In the genomic region with DNA sequence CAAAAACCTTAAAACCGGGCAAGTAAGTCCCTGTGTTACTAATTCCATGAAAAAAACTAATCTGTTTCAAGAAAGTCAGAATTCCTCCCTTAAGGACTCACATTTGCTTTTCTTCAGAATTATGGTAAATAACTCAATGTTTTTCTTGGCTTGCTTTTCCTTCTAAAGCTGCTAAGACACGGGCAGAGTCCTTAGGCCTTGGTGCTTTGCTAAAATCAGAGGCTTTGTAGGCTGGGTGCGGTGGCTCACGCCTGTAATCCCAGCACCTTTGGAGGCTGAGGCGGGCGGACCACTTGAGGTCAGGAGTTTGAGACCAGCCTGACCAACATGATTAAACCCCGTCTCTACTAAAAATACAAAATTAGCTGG, we compare ENCODE assay signal across 11 cellular contexts. TPM values are rescaled to one million over a fixed set of nuclear protein-coding genes. Genes with fewer than 3 reads are reported as not detected.
DNase-seq lines count a peak whose midpoint lies in the region; TF ChIP-seq lines count a peak whose summit lies in the region.
"Had no signal": no experiment of that assay in that cellular context is flagged by ENCODE, and none has a peak within 500 bp of the region (broad histone marks: within the 10 kb centered on the region; RNA-seq: fewer than 3 reads in every experiment).

No MANE protein-coding gene starts in this region.

- no peak for TF ChIP-seq CTCF in fibroblast of lung (conservative IDR thresholded peaks at IDR 0.05 in 1 of 2, IDR thresholded peaks at IDR 0.05 in 1 of 2; ENCODE audit: low read depth in 1 of 2, low read length in 2 of 2)
- TF ChIP-seq CTCF in tibial artery (IDR thresholded peaks at IDR 0.05) = no peak

- H2AFZ ChIP-seq in fibroblast of lung (ENCODE audit: low read length) (no peak overlapping the region), GM23248 (no peak overlapping the region)

- WGBS in GM23248 (ENCODE audit: low coverage in 1 of 2, low lambda C conversion rate in 2 of 2, missing lambda C conversion rate in 2 of 2), 2 experiments = 94 to 99% methylated on average over 7 of the region's 7 CpGs

- H3K9ac ChIP-seq in SK-N-MC (ENCODE audit: insufficient read length) (no peak overlapping the region), fibroblast of lung (ENCODE audit: insufficient read depth, low read length) (peak overlapping the region; percentile 29), mucosa of stomach (ENCODE audit: low read length) (peak overlapping the region; percentile 36), GM23248 (no peak overlapping the region)

- peak overlapping the region; percentile 77 for H3K27ac ChIP-seq in SK-N-MC
- H3K27ac ChIP-seq in fibroblast of lung (ENCODE audit: insufficient read depth, low read length) = peak overlapping the region; percentile 82
- peak overlapping the region; percentile 67 to 74 for H3K27ac ChIP-seq in tibial artery
- no peak overlapping the region for H3K27ac ChIP-seq in GM23248

- H4K20me1 ChIP-seq in fibroblast of lung (ENCODE audit: control insufficient read depth, extremely low read depth, insufficient read depth, low read length) (no peaks in the 10 kb centered on the region), GM23248 (ENCODE audit: insufficient read depth) (no peaks in the 10 kb centered on the region)

- no peaks in the 10 kb centered on the region for H3K9me2 ChIP-seq in GM23248 (ENCODE audit: insufficient read depth)

- intact Hi-C loops in tibial artery (cut with DNase I; ENCODE audit: low total_unique reads) = no loop called here

- H3K4me1 ChIP-seq in fibroblast of lung (ENCODE audit: control insufficient read depth, extremely low read depth, insufficient read depth, low read length) (peaks cover 16% of the 10 kb centered on the region), mucosa of stomach (ENCODE audit: control insufficient read depth, insufficient read depth, low read length) (no peaks in the 10 kb centered on the region), tibial artery (peaks cover 0 to 31% (median 19%) of the 10 kb centered on the region in 4 donors), GM23248 (ENCODE audit: insufficient read depth) (peaks cover 15% of the 10 kb centered on the region)

- no peak overlapping the region for H3K4me3 ChIP-seq in SK-N-MC
- peak overlapping the region in 2 of 4 experiments; percentile 13 to 55 for H3K4me3 ChIP-seq in fibroblast of lung (replicated peaks in 1 of 4; ENCODE audit: control extremely low read depth in 1 of 4, insufficient read depth in 1 of 4, low read depth in 3 of 4, low read length in 4 of 4)
- H3K4me3 ChIP-seq in mucosa of stomach (ENCODE audit: low read length) = no peak overlapping the region
- H3K4me3 ChIP-seq in tibial artery = peak overlapping the region; percentile 37 to 45
- H3K4me3 ChIP-seq in GM23248 = no peak overlapping the region
- H3K4me3 ChIP-seq: lung had no signal

- H3K79me2 ChIP-seq in fibroblast of lung (ENCODE audit: control insufficient read depth, insufficient read depth, low read length) (peaks cover 80% of the 10 kb centered on the region), GM23248 (ENCODE audit: insufficient read depth) (peaks cover 100% of the 10 kb centered on the region)

- H3K9me3 ChIP-seq in SK-N-MC (ENCODE audit: low read depth, low read length) (no peaks in the 10 kb centered on the region), fibroblast of lung (ENCODE audit: control insufficient read depth, insufficient read depth, low read depth, low read length) (no peaks in the 10 kb centered on the region), mucosa of stomach (ENCODE audit: control insufficient read depth, low read length) (no peaks in the 10 kb centered on the region), tibial artery (no peaks in the 10 kb centered on the region), GM23248 (ENCODE audit: low read depth) (no peaks in the 10 kb centered on the region)

- no peaks in the 10 kb centered on the region for H3F3A ChIP-seq in GM23248 (ENCODE audit: insufficient read depth)

- H3K36me3 ChIP-seq in SK-N-MC (ENCODE audit: insufficient read depth, low read length) = no peaks in the 10 kb centered on the region; the same call in 1 of the 2 replicates
- peaks cover 3% of the 10 kb centered on the region for H3K36me3 ChIP-seq in fibroblast of lung (ENCODE audit: control insufficient read depth, insufficient read depth, low read length)
- no peaks in the 10 kb centered on the region for H3K36me3 ChIP-seq in mucosa of stomach (ENCODE audit: control insufficient read depth, insufficient read depth, low read length)
- H3K36me3 ChIP-seq in tibial artery = no peaks in the 10 kb centered on the region
- no peaks in the 10 kb centered on the region for H3K36me3 ChIP-seq in GM23248 (ENCODE audit: low read depth)

- DNase-seq in SK-N-MC (ENCODE audit: low read depth, low spot score) (no peak), fibroblast of lung (ENCODE audit: low read depth in 2 of 2) (peak; percentile 75 to 78), tibial artery (peak in 1 of 2 donors; percentile 64), erythroblast (lab: John Stamatoyannopoulos, UW) (no peak), GM23248 (no peak), NCI-H2171 treated with DMSO at 0.1 percent for 48 hours (lab: John Stamatoyannopoulos, UW) (no peak), kidney glomerular epithelial cell (lab: John Stamatoyannopoulos, UW) (no peak)
- DNase-seq: H7, KG1 had no signal

- TF ChIP-seq POLR2A in erythroblast (IDR thresholded peaks at IDR 0.05; ENCODE audit: low read length) = no peak

- in situ Hi-C loops in GM23248 (cut with MboI) = no loop called here

- H3K27me3 ChIP-seq in fibroblast of lung (ENCODE audit: control insufficient read depth, insufficient read depth, low read length) (no peaks in the 10 kb centered on the region), mucosa of stomach (ENCODE audit: control insufficient read depth, insufficient read depth, low read length) (no peaks in the 10 kb centered on the region), tibial artery (no peaks in the 10 kb centered on the region), GM23248 (replicated peaks; ENCODE audit: insufficient read depth) (no peaks in the 10 kb centered on the region)

- H3K4me2 ChIP-seq in fibroblast of lung (ENCODE audit: extremely low read depth, insufficient read depth, low read length) (peak overlapping the region; percentile 79), GM23248 (ENCODE audit: unreplicated experiment) (no peak overlapping the region)

RNA-seq across cellular contexts. Expression of a gene that starts 32.0 kb away (rescaled TPM):
- 23.1 and 36.2 TPM in 2 replicates for total RNA-seq in fibroblast of lung
- polyA plus RNA-seq in fibroblast of lung (119 and 137 TPM in 2 replicates), GM23248 (2016; fragmentation: Nextera tagmentation; extraction: Ambion mirVana) (11.2 and 11.5 TPM in 2 replicates)
- 87.8 and 89.1 TPM in 2 replicates for polyA plus RNA-seq in fibroblast of lung (2012)
- 174 and 188 TPM in 2 replicates for polyA minus RNA-seq in fibroblast of lung (ENCODE audit: low replicate concordance)
- 13.8 and 24.3 TPM in 2 replicates for total RNA-seq in GM23248 (2014; rRNA removed; shearing (Covaris generic))

Comparison
In these comparisons a context has a peak if more than half of its experiments do, and no peak if none do; other contexts are left out.
1. DNase-seq: peak in fibroblast of lung (2 of 2); none in SK-N-MC (single experiment), erythroblast (0 of 2), GM23248 (single experiment), NCI-H2171 treated with DMSO at 0.1 percent for 48 hours (single experiment) and kidney glomerular epithelial cell (single experiment).
2. H3K4me3 ChIP-seq: peak in tibial artery (2 of 2); none in SK-N-MC (single experiment), mucosa of stomach (single experiment) and GM23248 (single experiment).
3. H3K9ac ChIP-seq: peak in fibroblast of lung (single experiment) and mucosa of stomach (single experiment); none in SK-N-MC (single experiment) and GM23248 (single experiment).